Comparison of ENCODE assay signal across 25 cellular contexts in genomic region chr13:106794131-106794530, GRCh38.
DNase-seq lines count a peak whose midpoint lies in the region; ATAC-seq, FAIRE-seq and TF ChIP-seq lines count a peak whose summit lies in the region.
"Had no signal": no experiment of that assay in that cellular context is flagged by ENCODE, and none has a peak within 500 bp of the region (broad histone marks: within the 10 kb centered on the region; RNA-seq: fewer than 3 reads in every experiment).

No MANE protein-coding gene starts in this region.

- no peaks in the 10 kb centered on the region for H3K9me3 ChIP-seq in RWPE2 (ENCODE audit: severe bottlenecking)
- H3K9me3 ChIP-seq: BE2C had no signal

- peak; percentile 19; the same call in 1 of the 3 replicates for ATAC-seq in RWPE2 (ENCODE audit: low read depth)
- ATAC-seq in activated CD8-positive, alpha-beta T cell treated with anti-CD3 and anti-CD28 coated beads for 36 hours = no peak

- intact Hi-C loops in activated CD8-positive, alpha-beta T cell treated with anti-CD3 and anti-CD28 coated beads for 36 hours (cut with micrococcal nuclease) = no loop called here

- H3K27me3 ChIP-seq in RWPE2 (ENCODE audit: insufficient read depth, poor library complexity, severe bottlenecking) = no peaks in the 10 kb centered on the region
- H3K27me3 ChIP-seq: BE2C, BLaER1 had no signal

- no peak for TF ChIP-seq CTCF in RWPE2 (IDR thresholded peaks at IDR 0.05; ENCODE audit: poor library complexity, severe bottlenecking)
- TF ChIP-seq CTCF in activated CD8-positive, alpha-beta T cell treated with anti-CD3 and anti-CD28 coated beads for 36 hours (IDR thresholded peaks at IDR 0.05) = no peak

- H3K36me3 ChIP-seq in RWPE2 (ENCODE audit: low read depth) = no peaks in the 10 kb centered on the region
- H3K36me3 ChIP-seq: BE2C, BLaER1 had no signal

- no peak for TF ChIP-seq POLR2A in H54 (IDR thresholded peaks at IDR 0.05; ENCODE audit: low read depth, low read length)

- FAIRE-seq in H54 (lab: Jason Lieb, UNC) = no peak
- FAIRE-seq: A204.1, G401.6, GM12891, GM19239 had no signal

- peaks cover 8% of the 10 kb centered on the region for H3K27me3 Mint-ChIP-seq in activated CD8-positive, alpha-beta T cell treated with anti-CD3 and anti-CD28 coated beads for 36 hours

- no peak overlapping the region for H3K4me3 Mint-ChIP-seq in activated CD8-positive, alpha-beta T cell treated with anti-CD3 and anti-CD28 coated beads for 36 hours
- H3K4me3 Mint-ChIP-seq: CD14-positive monocyte; CD4-positive, alpha-beta memory T cell; CD4-positive, CD25-positive, alpha-beta regulatory T cell; CD8-positive, alpha-beta memory T cell had no signal

- no peak overlapping the region for H3K4me3 ChIP-seq in RWPE2 (ENCODE audit: severe bottlenecking)
- H3K4me3 ChIP-seq: BLaER1 had no signal

- CTCF ChIA-PET in activated CD8-positive, alpha-beta T cell treated with anti-CD3 and anti-CD28 coated beads for 36 hours (lab: Charles Lee) = no interaction called here

- no peaks in the 10 kb centered on the region for H3K4me1 ChIP-seq in RWPE2 (ENCODE audit: insufficient read depth, poor library complexity, severe bottlenecking)
- H3K4me1 ChIP-seq: BE2C, BLaER1 had no signal

- H3K27ac ChIP-seq in RWPE2 (ENCODE audit: poor library complexity, severe bottlenecking) = no peak overlapping the region
- H3K27ac ChIP-seq: 22Rv1, BLaER1 had no signal

- no peaks in the 10 kb centered on the region for H3K36me3 Mint-ChIP-seq in activated CD8-positive, alpha-beta T cell treated with anti-CD3 and anti-CD28 coated beads for 36 hours (ENCODE audit: low read depth)
- H3K36me3 Mint-ChIP-seq: CD14-positive monocyte; CD4-positive, alpha-beta memory T cell; CD4-positive, CD25-positive, alpha-beta regulatory T cell; CD8-positive, alpha-beta memory T cell had no signal

- H3K27ac Mint-ChIP-seq in activated CD8-positive, alpha-beta T cell treated with anti-CD3 and anti-CD28 coated beads for 36 hours = no peak overlapping the region
- H3K27ac Mint-ChIP-seq: CD14-positive monocyte; CD4-positive, alpha-beta memory T cell; CD4-positive, CD25-positive, alpha-beta regulatory T cell; CD8-positive, alpha-beta memory T cell had no signal

- DNase-seq in A172 (ENCODE audit: low spot score) (peak; percentile 6), RWPE2 (ENCODE audit: low spot score) (no peak), amniotic stem cell (lab: John Stamatoyannopoulos, UW) (peak; percentile 10), NCI-H526 (lab: John Stamatoyannopoulos, UW) (no peak), H54 (ENCODE audit: insufficient read length, low spot score) (no peak)
- no peak for DNase-seq in activated CD8-positive, alpha-beta T cell treated with anti-CD3 and anti-CD28 coated beads for 36 hours
- DNase-seq: ACHN; BE2C; C1 segment of cervical spinal cord; CD4-positive, alpha-beta memory T cell; CD4-positive, CD25-positive, alpha-beta regulatory T cell; CD8-positive, alpha-beta memory T cell; COR-L47; DMS 273 treated with DMSO at 0.1 percent for 48 hours; DMS153; DMS53; DMS79; GF-D8 had no signal

- POLR2A ChIA-PET in activated CD8-positive, alpha-beta T cell treated with anti-CD3 and anti-CD28 coated beads for 36 hours (lab: Charles Lee) = no interaction called here

- peaks cover 3% of the 10 kb centered on the region for H3K4me1 Mint-ChIP-seq in activated CD8-positive, alpha-beta T cell treated with anti-CD3 and anti-CD28 coated beads for 36 hours (ENCODE audit: low read depth)

- H3K9me3 Mint-ChIP-seq in activated CD8-positive, alpha-beta T cell treated with anti-CD3 and anti-CD28 coated beads for 36 hours = no peaks in the 10 kb centered on the region

Comparison
In these comparisons a context has a peak if more than half of its experiments do, and no peak if none do; other contexts are left out.
1. DNase-seq: peak in A172 (single experiment) and amniotic stem cell (single experiment); none in RWPE2 (single experiment), activated CD8-positive, alpha-beta T cell treated with anti-CD3 and anti-CD28 coated beads for 36 hours (single experiment), NCI-H526 (0 of 2) and H54 (single experiment).